In the genomic region with DNA sequence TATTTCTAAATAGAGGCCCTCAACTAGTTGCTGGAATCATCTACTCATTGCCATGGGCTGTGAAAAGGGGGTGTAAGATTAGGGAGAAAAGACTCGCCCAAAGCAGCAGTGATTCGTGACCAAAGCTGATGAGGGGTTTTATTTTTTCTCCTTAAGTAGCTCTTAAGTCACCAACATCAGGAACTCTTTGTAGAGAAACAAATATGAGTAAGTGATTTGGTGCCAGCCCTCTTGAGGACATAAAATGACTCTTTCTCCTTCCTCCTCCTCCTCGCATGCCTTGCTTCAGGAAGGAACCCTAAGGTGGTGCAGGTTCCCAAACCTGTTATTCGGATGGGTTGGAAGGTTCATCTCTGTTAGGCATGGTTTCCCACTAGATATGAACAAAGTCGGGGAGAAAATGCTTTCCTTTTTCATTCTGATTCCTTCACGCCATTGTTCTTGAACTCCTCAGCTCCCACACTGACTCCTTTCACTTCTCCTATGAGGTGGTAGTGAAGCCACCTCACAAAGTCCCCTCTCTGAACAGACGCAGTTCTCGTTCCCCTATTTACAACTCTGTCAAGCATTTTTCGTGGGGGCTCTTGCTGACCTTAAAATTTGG, we compare ENCODE assay signal across 10 cellular contexts.
DNase-seq lines count a peak whose midpoint lies in the region; ATAC-seq lines count a peak whose summit lies in the region.
"Had no signal": no experiment of that assay in that cellular context is flagged by ENCODE, and none has a peak within 500 bp of the region (broad histone marks: within the 10 kb centered on the region; RNA-seq: fewer than 3 reads in every experiment).

No MANE protein-coding gene starts in this region.

- peaks cover 4% of the 10 kb centered on the region for H3K36me3 ChIP-seq in CD4-positive, CD25-positive, alpha-beta regulatory T cell (ENCODE audit: control insufficient read depth, insufficient read depth, low read length)

- no peaks in the 10 kb centered on the region for H3K36me3 Mint-ChIP-seq in CD4-positive, CD25-positive, alpha-beta regulatory T cell

- H3K27me3 ChIP-seq in CD4-positive, CD25-positive, alpha-beta regulatory T cell (ENCODE audit: control insufficient read depth, insufficient read depth, low read length): no peaks in the 10 kb centered on the region

- no peak for DNase-seq in CD4-positive, CD25-positive, alpha-beta regulatory T cell
- DNase-seq in NOMO-1 treated with DMSO at 0.1 percent for 48 hours (lab: John Stamatoyannopoulos, UW; ENCODE audit: unreplicated experiment) (peak; percentile 69), medulla oblongata (ENCODE audit: extremely low spot score) (peak; percentile 55), T1000 (lab: John Stamatoyannopoulos, UW) (no peak), GM19240 (ENCODE audit: insufficient read length, low spot score) (no peak), islet precursor cell (no peak), NCI-H2029 treated with DMSO at 0.1 percent for 48 hours (lab: John Stamatoyannopoulos, UW) (no peak)
- DNase-seq: effector memory CD4-positive, alpha-beta T cell; stimulated activated naive CD4-positive, alpha-beta T cell had no signal

- H3K27me3 Mint-ChIP-seq in CD4-positive, CD25-positive, alpha-beta regulatory T cell: no peaks in the 10 kb centered on the region

- H3K4me3 ChIP-seq in CD4-positive, CD25-positive, alpha-beta regulatory T cell (ENCODE audit: low read depth, low read length): peak overlapping the region; percentile 14

- peaks cover 33% of the 10 kb centered on the region for H3K4me1 ChIP-seq in CD4-positive, CD25-positive, alpha-beta regulatory T cell (ENCODE audit: control insufficient read depth, insufficient read depth, low read length, poor library complexity, severe bottlenecking)

- no peak overlapping the region for H3K27ac ChIP-seq in CD4-positive, CD25-positive, alpha-beta regulatory T cell (ENCODE audit: insufficient read depth, low read length, poor library complexity, severe bottlenecking)

- no peak for ATAC-seq in CD4-positive, CD25-positive, alpha-beta regulatory T cell (ENCODE audit: low read depth in 2 of 2)
- peak; percentile 26 for ATAC-seq in GM19397 (IDR thresholded peaks at IDR 0.05; ENCODE audit: unreplicated experiment)

- H3K27ac Mint-ChIP-seq in CD4-positive, CD25-positive, alpha-beta regulatory T cell: peak overlapping the region in 2 of 3 donors; percentile 17 to 59

- H3K4me3 Mint-ChIP-seq in CD4-positive, CD25-positive, alpha-beta regulatory T cell: peak overlapping the region in 1 of 4 donors; percentile 4

- no peaks in the 10 kb centered on the region for H3K9me3 ChIP-seq in CD4-positive, CD25-positive, alpha-beta regulatory T cell (ENCODE audit: control insufficient read depth in 2 of 2, low read length in 2 of 2)

- no peaks in the 10 kb centered on the region for H3K9me3 Mint-ChIP-seq in CD4-positive, CD25-positive, alpha-beta regulatory T cell

- peaks cover 32 to 69% (median 54%) of the 10 kb centered on the region in 4 donors for H3K4me1 Mint-ChIP-seq in CD4-positive, CD25-positive, alpha-beta regulatory T cell

Comparison
In these comparisons a context has a peak if more than half of its experiments do, and no peak if none do; other contexts are left out.
1. DNase-seq: peak in NOMO-1 treated with DMSO at 0.1 percent for 48 hours (single experiment) and medulla oblongata (single experiment); none in CD4-positive, CD25-positive, alpha-beta regulatory T cell (0 of 3), T1000 (single experiment), GM19240 (single experiment), islet precursor cell (single experiment) and NCI-H2029 treated with DMSO at 0.1 percent for 48 hours (single experiment).